ENCODE assay signal across 9 cellular contexts in genomic region chr6:116229287-116229913, GRCh38. TPM values are rescaled to one million over a fixed set of nuclear protein-coding genes. Genes with fewer than 3 reads are reported as not detected.
DNase-seq lines count a peak whose midpoint lies in the region; ATAC-seq and TF ChIP-seq lines count a peak whose summit lies in the region.
"Had no signal": no experiment of that assay in that cellular context is flagged by ENCODE, and none has a peak within 500 bp of the region (broad histone marks: within the 10 kb centered on the region; RNA-seq: fewer than 3 reads in every experiment).

No MANE protein-coding gene starts in this region.

- H3K36me3 ChIP-seq in right atrium auricular region = no peaks in the 10 kb centered on the region

- no peaks in the 10 kb centered on the region for H3K9me3 Mint-ChIP-seq in Calu3 (ENCODE audit: low read depth, unreplicated experiment)

- H3K36me3 Mint-ChIP-seq in Calu3 (ENCODE audit: insufficient read depth, unreplicated experiment) = no peaks in the 10 kb centered on the region

- no peaks in the 10 kb centered on the region for H3K27me3 Mint-ChIP-seq in Calu3 (ENCODE audit: unreplicated experiment)
- H3K27me3 Mint-ChIP-seq: B cell had no signal

- no peak for TF ChIP-seq CTCF in right atrium auricular region (IDR thresholded peaks at IDR 0.05)
- no peak for TF ChIP-seq CTCF in Calu3 (IDR thresholded peaks at IDR 0.05; ENCODE audit: unreplicated experiment)

- no peaks in the 10 kb centered on the region for H3K9me3 ChIP-seq in right atrium auricular region

- no peaks in the 10 kb centered on the region for H3K4me1 Mint-ChIP-seq in Calu3 (ENCODE audit: low read depth, unreplicated experiment)
- H3K4me1 Mint-ChIP-seq: B cell had no signal

- H3K27me3 ChIP-seq in right atrium auricular region = no peaks in the 10 kb centered on the region

- H3K4me1 ChIP-seq in right atrium auricular region = no peaks in the 10 kb centered on the region

- no TSS peak for BruUV-seq in Calu3 (replicated peaks; lab: Mats Ljungman, UMichigan)

- H3K27ac ChIP-seq in angular gyrus (ENCODE audit: low read depth, low read length) = peak overlapping the region; percentile 89
- no peak overlapping the region for H3K27ac ChIP-seq in right atrium auricular region

- no peak overlapping the region for H3K27ac Mint-ChIP-seq in Calu3 (ENCODE audit: unreplicated experiment)
- H3K27ac Mint-ChIP-seq: B cell had no signal

- ATAC-seq in sciatic nerve = peak; percentile 98
- ATAC-seq in GM21423 (IDR thresholded peaks at IDR 0.05; ENCODE audit: unreplicated experiment) = no peak

- CTCF ChIA-PET in Calu3 (lab: Charles Lee) = no interaction called here

- intact Hi-C loops in sciatic nerve (cut with DNase I) (no loop called here), Calu3 (cut with micrococcal nuclease; ENCODE audit: unreplicated experiment) (no loop called here)

- DNase-seq in NCI-H2029 (lab: John Stamatoyannopoulos, UW) (peak; percentile 75), NCI-H2029 treated with DMSO at 0.1 percent for 48 hours (lab: John Stamatoyannopoulos, UW) (no peak), right atrium auricular region (ENCODE audit: low spot score) (peak; percentile 95), sciatic nerve (ENCODE audit: low spot score) (peak; percentile 92), Calu3 (no peak), GDM1 (lab: John Stamatoyannopoulos, UW) (no peak)

- peak overlapping the region; percentile 26 to 41 for H3K4me3 ChIP-seq in right atrium auricular region

- no peak overlapping the region for H3K4me3 Mint-ChIP-seq in Calu3 (ENCODE audit: low read depth, unreplicated experiment)
- H3K4me3 Mint-ChIP-seq: B cell had no signal

RNA-seq across cellular contexts. Expression of gene TSPYL4, which starts 24.5 kb away (rescaled TPM):
- 10 to 100 TPM; 29.2 to 34.5 TPM for total RNA-seq in right atrium auricular region
- total RNA-seq in sciatic nerve = 26.5 TPM
- 14.9 and 15.0 TPM in 2 replicates for total RNA-seq in Calu3 (2022)

RNA-seq across cellular contexts. Expression of gene TSPYL1, which starts 50.3 kb away (rescaled TPM):
- total RNA-seq in right atrium auricular region (10 to 100 TPM; 79.3 to 87.5 TPM), sciatic nerve (71.8 TPM), Calu3 (2022) (78.4 and 79.0 TPM in 2 replicates)

Comparison
In these comparisons a context has a peak if more than half of its experiments do, and no peak if none do; other contexts are left out.
1. DNase-seq: peak in NCI-H2029 (single experiment), right atrium auricular region (single experiment) and sciatic nerve (single experiment); none in NCI-H2029 treated with DMSO at 0.1 percent for 48 hours (single experiment), Calu3 (single experiment) and GDM1 (single experiment).